ENCODE assay signal across 16 cellular contexts in the genomic region with DNA sequence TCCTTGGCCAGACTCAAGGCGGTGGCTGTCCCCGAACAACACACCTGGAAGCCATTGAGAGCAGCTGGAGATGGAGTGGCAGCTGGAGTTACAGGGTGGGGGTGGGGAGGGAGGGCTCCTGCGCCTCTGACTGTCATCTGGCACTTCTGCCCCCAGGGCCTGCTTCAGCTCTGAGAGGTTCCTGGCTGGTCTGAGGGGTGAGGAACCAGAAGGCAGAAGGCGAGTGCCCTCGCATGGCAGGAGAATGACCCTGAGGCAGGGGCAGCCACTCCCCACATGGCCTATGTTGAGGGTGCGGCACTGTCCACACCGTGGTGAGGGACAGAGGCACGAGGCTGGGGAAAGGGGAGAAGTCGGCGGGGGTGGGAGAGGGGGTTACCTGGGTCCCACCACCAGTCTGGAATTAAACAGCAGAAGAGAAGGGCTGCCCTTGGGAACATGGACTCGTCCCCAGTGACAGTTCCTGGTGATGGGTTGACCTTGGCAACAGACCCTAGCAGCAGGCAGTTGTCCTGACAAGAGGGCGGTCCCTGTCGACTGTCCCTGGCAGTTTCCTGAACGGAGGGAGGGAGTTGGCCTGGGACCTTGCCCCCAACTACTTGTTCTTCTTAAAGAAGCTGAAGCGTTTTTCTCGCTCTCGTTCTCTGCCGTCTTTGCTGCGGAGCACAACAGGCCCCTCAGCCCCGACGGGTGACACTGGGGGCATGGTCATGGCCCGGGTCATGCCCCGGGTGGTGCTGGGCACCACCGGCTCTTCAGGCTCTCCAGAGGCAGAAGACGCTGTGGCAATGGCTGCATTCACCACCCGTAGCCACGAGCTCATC. TPM values are rescaled to one million over a fixed set of nuclear protein-coding genes. Genes with fewer than 3 reads are reported as not detected.
A peak's percentile ranks its signal among the peaks of the same experiment; 100 is the strongest.
DNase-seq lines count a peak whose midpoint lies in the region; FAIRE-seq and TF ChIP-seq lines count a peak whose summit lies in the region.
"Had no signal": no experiment of that assay in that cellular context is flagged by ENCODE, and none has a peak within 500 bp of the region (broad histone marks: within the 10 kb centered on the region; RNA-seq: fewer than 3 reads in every experiment).

No MANE protein-coding gene starts in this region.

- H2BK120ac ChIP-seq in trophoblast cell (ENCODE audit: insufficient read depth, low read length, poor library complexity): peak overlapping the region; percentile 44

- DNase-seq in DMS79 (lab: John Stamatoyannopoulos, UW) (peak; percentile 68), NCI-H1417 (lab: John Stamatoyannopoulos, UW) (peak; percentile 61 to 90 (median 69)), endothelial cell of umbilical vein (ENCODE audit: low read depth, low spot score) (no peak), trophoblast cell (peak; percentile 15 to 43), OCI-M2 (lab: John Stamatoyannopoulos, UW; ENCODE audit: unreplicated experiment) (no peak), dedifferentiated amniotic fluid mesenchymal stem cell (ENCODE audit: extremely low spot score) (no peak), AG20443 (ENCODE audit: low spot score) (no peak), immature natural killer cell (no peak)
- DNase-seq: activated CD4-positive, alpha-beta T cell treated with anti-CD3 and anti-CD28 coated beads, Interleukin-2, amount 50 U/mL, for 1 hour; activated naive CD8-positive, alpha-beta T cell treated with anti-CD3 and anti-CD28 coated beads for 36 hours; activated T-cell treated with anti-CD3 and anti-CD28 coated beads, Interleukin-2, amount 50 U/mL, for 1 hour; NCI-H1048; OCI-M1 had no signal

- H3K4ac ChIP-seq in trophoblast cell (ENCODE audit: low read depth, low read length): peak overlapping the region; percentile 10

- H3K4me2 ChIP-seq in endothelial cell of umbilical vein (ENCODE audit: insufficient read depth, low read length) (no peak overlapping the region), trophoblast cell (ENCODE audit: low read length) (peak overlapping the region; percentile 38)

- peak overlapping the region; percentile 79 for H4K91ac ChIP-seq in trophoblast cell (ENCODE audit: low read depth, low read length)

- H3K9me1 ChIP-seq in endothelial cell of umbilical vein (replicated peaks; ENCODE audit: control insufficient read depth, extremely low read depth, insufficient read depth, low read length): no peaks in the 10 kb centered on the region

- WGBS in trophoblast cell (ENCODE audit: extremely low coverage, insufficient coverage, insufficient read length): no CpG with 5 or more reads among the region's 27 CpGs

- dilution Hi-C loops in endothelial cell of umbilical vein (cut with MboI; ENCODE audit: extremely low pct_ligation_motif_present, low sequenced_read_pairs): no loop called here

- no peak for FAIRE-seq in endothelial cell of umbilical vein (lab: Jason Lieb, UNC)
- FAIRE-seq: TTC549 had no signal

- no peak overlapping the region for H3K23ac ChIP-seq in trophoblast cell (ENCODE audit: low read length)

- peaks cover 11% of the 10 kb centered on the region for H3K79me1 ChIP-seq in trophoblast cell (ENCODE audit: low read length)

- no peak overlapping the region for H3K27ac ChIP-seq in endothelial cell of umbilical vein (ENCODE audit: insufficient read depth, low read depth, low read length)
- H3K27ac ChIP-seq in trophoblast cell (ENCODE audit: low read depth, low read length): peak overlapping the region; percentile 72

- H3K4me3 ChIP-seq in endothelial cell of umbilical vein (replicated peaks in 1 of 3; ENCODE audit: insufficient read depth in 1 of 3, low read depth in 1 of 3, low read length in 3 of 3): no peak overlapping the region
- no peak overlapping the region for H3K4me3 ChIP-seq in trophoblast cell (ENCODE audit: low read depth, low read length)
- H3K4me3 ChIP-seq: lung had no signal

- H4K8ac ChIP-seq in trophoblast cell (ENCODE audit: low read depth, low read length): peak overlapping the region; percentile 58

- no peaks in the 10 kb centered on the region for H3K4me1 ChIP-seq in endothelial cell of umbilical vein (ENCODE audit: control insufficient read depth, extremely low read depth, insufficient read depth, low read length)
- peaks cover 21 to 24% of the 10 kb centered on the region in 2 experiments for H3K4me1 ChIP-seq in trophoblast cell (ENCODE audit: control insufficient read depth in 1 of 2, insufficient read depth in 2 of 2, low read length in 2 of 2)

- H3K14ac ChIP-seq in trophoblast cell (ENCODE audit: low read length): peak overlapping the region; percentile 36

- peak overlapping the region; percentile 38 for H2BK5ac ChIP-seq in trophoblast cell (ENCODE audit: low read depth, low read length, poor library complexity)

- BruUV-seq in endothelial cell of umbilical vein (replicated peaks; lab: Mats Ljungman, UMichigan): TSS peak; percentile 48

- peak overlapping the region; percentile 16 for H2AK5ac ChIP-seq in trophoblast cell (ENCODE audit: low read length)

- TF ChIP-seq POLR2A in endothelial cell of umbilical vein (IDR thresholded peaks at IDR 0.05; ENCODE audit: low read depth, low read length): no peak

- no peak overlapping the region for H3K9ac ChIP-seq in endothelial cell of umbilical vein (replicated peaks; ENCODE audit: extremely low read depth, insufficient read depth, low read length)
- H3K9ac ChIP-seq in trophoblast cell (ENCODE audit: low read length): no peak overlapping the region

- H3K27me3 ChIP-seq in endothelial cell of umbilical vein (ENCODE audit: control insufficient read depth in 2 of 2, insufficient read depth in 2 of 2, low read length in 2 of 2) (no peaks in the 10 kb centered on the region), trophoblast cell (ENCODE audit: insufficient read depth, low read length) (no peaks in the 10 kb centered on the region)

- H4K12ac ChIP-seq in trophoblast cell (ENCODE audit: low read depth, low read length): no peak overlapping the region

- H3K36me3 ChIP-seq in endothelial cell of umbilical vein (ENCODE audit: control insufficient read depth in 2 of 2, extremely low read depth in 1 of 2, insufficient read depth in 2 of 2, low read length in 2 of 2): no peaks in the 10 kb centered on the region
- peaks cover 0 to 13% of the 10 kb centered on the region in 2 experiments for H3K36me3 ChIP-seq in trophoblast cell (ENCODE audit: control insufficient read depth in 1 of 2, insufficient read depth in 2 of 2, low read length in 2 of 2)

- H3K36me3 Mint-ChIP-seq in immature natural killer cell: no peaks in the 10 kb centered on the region
- H3K36me3 Mint-ChIP-seq: activated naive CD8-positive, alpha-beta T cell treated with anti-CD3 and anti-CD28 coated beads for 36 hours; natural killer cell treated with Interleukin-12 subunit alpha and Interleukin-12 subunit beta and Interleukin-15 and Interleukin-18, amount 100 ng/mL, for 72 hours had no signal

- H3K4me1 Mint-ChIP-seq in immature natural killer cell: no peaks in the 10 kb centered on the region
- H3K4me1 Mint-ChIP-seq: activated naive CD8-positive, alpha-beta T cell treated with anti-CD3 and anti-CD28 coated beads for 36 hours had no signal

- H3K9me3 ChIP-seq in endothelial cell of umbilical vein (replicated peaks; ENCODE audit: control insufficient read depth, insufficient read depth, low read length): no peaks in the 10 kb centered on the region
- H3K9me3 ChIP-seq in trophoblast cell (ENCODE audit: insufficient read depth, low read depth, low read length): no peaks in the 10 kb centered on the region

- no peaks in the 10 kb centered on the region for H3K9me3 Mint-ChIP-seq in immature natural killer cell
- H3K9me3 Mint-ChIP-seq: activated naive CD8-positive, alpha-beta T cell treated with anti-CD3 and anti-CD28 coated beads for 36 hours; natural killer cell treated with Interleukin-12 subunit alpha and Interleukin-12 subunit beta and Interleukin-15 and Interleukin-18, amount 100 ng/mL, for 72 hours had no signal

- H3K27ac Mint-ChIP-seq in immature natural killer cell: no peak overlapping the region
- H3K27ac Mint-ChIP-seq: activated naive CD8-positive, alpha-beta T cell treated with anti-CD3 and anti-CD28 coated beads for 36 hours; natural killer cell treated with Interleukin-12 subunit alpha and Interleukin-12 subunit beta and Interleukin-15 and Interleukin-18, amount 100 ng/mL, for 72 hours had no signal

- CTCF ChIA-PET in endothelial cell of umbilical vein (lab: Charles Lee): interaction anchor here (1.5 kb wide), 1 partner anchor 135 kb away, joined by 3 read pairs; no protein-coding TSS in a partner anchor

- H4K20me1 ChIP-seq in endothelial cell of umbilical vein (replicated peaks; ENCODE audit: control insufficient read depth, extremely low read depth, insufficient read depth, low read length): no peaks in the 10 kb centered on the region

- H3K79me2 ChIP-seq in endothelial cell of umbilical vein (ENCODE audit: control insufficient read depth, insufficient read depth, low read length): no peaks in the 10 kb centered on the region
- peaks cover 3% of the 10 kb centered on the region for H3K79me2 ChIP-seq in trophoblast cell (ENCODE audit: control insufficient read depth, insufficient read depth, low read length, poor library complexity)

- H2BK12ac ChIP-seq in trophoblast cell (ENCODE audit: low read length): peak overlapping the region; percentile 74

- no peak overlapping the region for H2AFZ ChIP-seq in endothelial cell of umbilical vein (ENCODE audit: low read depth, low read length)
- H2AFZ ChIP-seq in trophoblast cell (ENCODE audit: insufficient read depth, low read length, poor library complexity): no peak overlapping the region

- intact Hi-C loops in endothelial cell of umbilical vein (cut with micrococcal nuclease): no loop called here

- POLR2A ChIA-PET in endothelial cell of umbilical vein (lab: Charles Lee): no interaction called here

- TF ChIP-seq CTCF in endothelial cell of umbilical vein (IDR thresholded peaks at IDR 0.05; ENCODE audit: extremely low read depth in 1 of 2, insufficient read depth in 1 of 2, low read depth in 1 of 2, low read length in 2 of 2): no peak

- peak overlapping the region; percentile 52 for H3K18ac ChIP-seq in trophoblast cell (ENCODE audit: low read length)

- H3K4me3 Mint-ChIP-seq in immature natural killer cell: no peak overlapping the region
- H3K4me3 Mint-ChIP-seq: activated naive CD8-positive, alpha-beta T cell treated with anti-CD3 and anti-CD28 coated beads for 36 hours; natural killer cell treated with Interleukin-12 subunit alpha and Interleukin-12 subunit beta and Interleukin-15 and Interleukin-18, amount 100 ng/mL, for 72 hours had no signal

- peaks cover 3% of the 10 kb centered on the region in 3 donors for H3K27me3 Mint-ChIP-seq in immature natural killer cell (ENCODE audit: low read depth in 3 of 3)
- H3K27me3 Mint-ChIP-seq: activated naive CD8-positive, alpha-beta T cell treated with anti-CD3 and anti-CD28 coated beads for 36 hours; natural killer cell treated with Interleukin-12 subunit alpha and Interleukin-12 subunit beta and Interleukin-15 and Interleukin-18, amount 100 ng/mL, for 72 hours had no signal

RNA-seq across cellular contexts. Expression of a gene that starts 7.8 kb away (rescaled TPM):
- 19.4 and 22.2 TPM in 2 replicates for total RNA-seq in endothelial cell of umbilical vein
- polyA plus RNA-seq in endothelial cell of umbilical vein: 25.4 and 31.2 TPM in 2 replicates
- 21.2 and 27.1 TPM in 2 replicates for polyA plus RNA-seq in endothelial cell of umbilical vein (2011; cell fraction: cytosol; rRNA removed)
- polyA plus RNA-seq in endothelial cell of umbilical vein (2011; cell fraction: nucleus; rRNA removed): 39.2 and 49.7 TPM in 2 replicates
- polyA plus RNA-seq in endothelial cell of umbilical vein (2012): 24.3 and 26.2 TPM in 2 replicates
- polyA minus RNA-seq in endothelial cell of umbilical vein: 31.3 and 33.6 TPM in 2 replicates
- 10.1 TPM for polyA minus RNA-seq in endothelial cell of umbilical vein (2011; cell fraction: cytosol; rRNA and poly(A)+ RNA removed)
- 20.9 and 22.6 TPM in 2 replicates for polyA minus RNA-seq in endothelial cell of umbilical vein (2011; cell fraction: nucleus; rRNA and poly(A)+ RNA removed)
- 23.6 and 23.8 TPM in 2 replicates for polyA plus RNA-seq in trophoblast cell (2013)
- 10 to 100 TPM in 2 of 3 donors, 1 to 10 TPM in 1; 8.6 to 24.6 (median 16.0) TPM for polyA plus RNA-seq in immature natural killer cell

RNA-seq across cellular contexts. Expression of a gene that starts 43.5 kb away (rescaled TPM):
- total RNA-seq in endothelial cell of umbilical vein: 18.7 and 19.8 TPM in 2 replicates
- polyA plus RNA-seq in endothelial cell of umbilical vein (3.8 and 3.9 TPM in 2 replicates), immature natural killer cell (not detected)
- polyA plus RNA-seq in endothelial cell of umbilical vein (2011; cell fraction: cytosol; rRNA removed): 4.9 and 5.0 TPM in 2 replicates
- polyA plus RNA-seq in endothelial cell of umbilical vein (2011; cell fraction: nucleus; rRNA removed): 21.7 and 29.0 TPM in 2 replicates
- 15.1 and 17.2 TPM in 2 replicates for polyA plus RNA-seq in endothelial cell of umbilical vein (2012)
- 6.6 and 13.0 TPM in 2 replicates for polyA minus RNA-seq in endothelial cell of umbilical vein
- 62.1 TPM for polyA minus RNA-seq in endothelial cell of umbilical vein (2011; cell fraction: cytosol; rRNA and poly(A)+ RNA removed)
- 6.7 and 9.9 TPM in 2 replicates for polyA minus RNA-seq in endothelial cell of umbilical vein (2011; cell fraction: nucleus; rRNA and poly(A)+ RNA removed)
- polyA plus RNA-seq in trophoblast cell (2013): 7.6 and 8.6 TPM in 2 replicates

RNA-seq across cellular contexts. Expression of a gene that starts 47.0 kb away (rescaled TPM):
- total RNA-seq in endothelial cell of umbilical vein: 148 and 153 TPM in 2 replicates
- polyA plus RNA-seq in endothelial cell of umbilical vein (345 and 361 TPM in 2 replicates), immature natural killer cell (100 to 1,000 TPM; 251 to 308 (median 255) TPM)
- polyA plus RNA-seq in endothelial cell of umbilical vein (2011; cell fraction: cytosol; rRNA removed): 228 and 270 TPM in 2 replicates
- polyA plus RNA-seq in endothelial cell of umbilical vein (2011; cell fraction: nucleus; rRNA removed): 177 and 190 TPM in 2 replicates
- 179 and 201 TPM in 2 replicates for polyA plus RNA-seq in endothelial cell of umbilical vein (2012)
- 206 and 208 TPM in 2 replicates for polyA minus RNA-seq in endothelial cell of umbilical vein
- polyA minus RNA-seq in endothelial cell of umbilical vein (2011; cell fraction: cytosol; rRNA and poly(A)+ RNA removed): 60.0 TPM
- polyA minus RNA-seq in endothelial cell of umbilical vein (2011; cell fraction: nucleus; rRNA and poly(A)+ RNA removed): 128 and 161 TPM in 2 replicates
- polyA plus RNA-seq in trophoblast cell (2013): 136 and 139 TPM in 2 replicates

Comparison
In these comparisons a context has a peak if more than half of its experiments do, and no peak if none do; other contexts are left out.
1. DNase-seq: peak in DMS79 (single experiment), NCI-H1417 (3 of 3) and trophoblast cell (2 of 2); none in endothelial cell of umbilical vein (single experiment), OCI-M2 (single experiment), dedifferentiated amniotic fluid mesenchymal stem cell (single experiment), AG20443 (single experiment) and immature natural killer cell (0 of 3).